ENCODE assay signal across 22 cellular contexts in genomic region chr6:168384045-168385038, GRCh38. TPM values are rescaled to one million over a fixed set of nuclear protein-coding genes. Genes with fewer than 3 reads are reported as not detected.
DNase-seq lines count a peak whose midpoint lies in the region; ATAC-seq and TF ChIP-seq lines count a peak whose summit lies in the region.
"Had no signal": no experiment of that assay in that cellular context is flagged by ENCODE, and none has a peak within 500 bp of the region (broad histone marks: within the 10 kb centered on the region; RNA-seq: fewer than 3 reads in every experiment).

No MANE protein-coding gene starts in this region.

- no peak overlapping the region for H2AK5ac ChIP-seq in H9 (ENCODE audit: insufficient read length, low read length)
- no peak overlapping the region for H2AK5ac ChIP-seq in mesenchymal stem cell (ENCODE audit: low read length, severe bottlenecking)

- H3K9me3 Mint-ChIP-seq in H9, result peaks cover 32 to 34% of the 10 kb centered on the region in 2 experiments
- H3K9me3 Mint-ChIP-seq in CD4-positive, alpha-beta memory T cell, result peaks cover 0 to 7% (median 0%) of the 10 kb centered on the region in 8 donors
- H3K9me3 Mint-ChIP-seq: activated CD8-positive, alpha-beta T cell treated with anti-CD3 and anti-CD28 coated beads for 36 hours; activated T-cell treated with anti-CD3 and anti-CD28 coated beads, Interleukin-2, amount 50 U/mL, for 24 hours; natural killer cell had no signal

- TF ChIP-seq POLR2A in stomach (IDR thresholded peaks at IDR 0.05), result no peak

- H3K4me2 ChIP-seq in H9 (ENCODE audit: insufficient read depth, insufficient read length, low read length), result no peak overlapping the region
- no peak overlapping the region for H3K4me2 ChIP-seq in mesenchymal stem cell (ENCODE audit: low read length, poor library complexity, severe bottlenecking)

- TF ChIP-seq CTCF in H9 (conservative IDR thresholded peaks at IDR 0.05), result no peak
- TF ChIP-seq CTCF in fibroblast of the aortic adventitia (IDR thresholded peaks at IDR 0.05; ENCODE audit: insufficient read depth, low read length), result no peak
- TF ChIP-seq CTCF in stomach (IDR thresholded peaks at IDR 0.05), result no peak

- H2BK20ac ChIP-seq in H9 (ENCODE audit: low read depth, low read length, poor library complexity, severe bottlenecking), result no peak overlapping the region

- H3K36me3 Mint-ChIP-seq in H9 (ENCODE audit: insufficient read depth in 1 of 3, low read depth in 3 of 3), result peaks cover 7 to 18% (median 7%) of the 10 kb centered on the region in 3 experiments
- H3K36me3 Mint-ChIP-seq in CD4-positive, alpha-beta memory T cell, result no peaks in the 10 kb centered on the region
- H3K36me3 Mint-ChIP-seq: activated naive CD8-positive, alpha-beta T cell; natural killer cell; stimulated activated memory B cell treated with anti-CD40 and anti-IgM and Interleukin-4, amounts not matched to agents 10 μg/mL and 1 μg/mL and 100 μg/mL, for 72 hours had no signal

- H2BK120ac ChIP-seq in H9 (ENCODE audit: low read depth, low read length, poor library complexity, severe bottlenecking) (no peak overlapping the region), mesenchymal stem cell (ENCODE audit: low read depth, low read length) (no peak overlapping the region)

- H3K18ac ChIP-seq in H9 (ENCODE audit: insufficient read length, low read depth, low read length) (no peak overlapping the region), mesenchymal stem cell (ENCODE audit: low read depth in 1 of 2, low read length in 2 of 2) (no peak overlapping the region)

- no peak overlapping the region for H3K4me3 ChIP-seq in fibroblast of the aortic adventitia (ENCODE audit: low read depth, low read length)
- peak overlapping the region in 1 of 2 experiments; percentile 66 for H3K4me3 ChIP-seq in mesenchymal stem cell (ENCODE audit: insufficient read depth in 1 of 2, low read depth in 1 of 2, low read length in 2 of 2)
- H3K4me3 ChIP-seq in subcutaneous abdominal adipose tissue (ENCODE audit: low read depth in 1 of 5, low read length in 5 of 5), result peak overlapping the region in 3 of 5 donors; percentile 32 to 37 (median 32)
- H3K4me3 ChIP-seq in stomach, result no peak overlapping the region
- H3K4me3 ChIP-seq in CD4-positive, alpha-beta memory T cell (ENCODE audit: low read length in 2 of 2), result no peak overlapping the region
- H3K4me3 ChIP-seq: prostate gland had no signal

- ATAC-seq in GM18909 (IDR thresholded peaks at IDR 0.05; ENCODE audit: poor library complexity, unreplicated experiment), result no peak
- ATAC-seq: activated CD8-positive, alpha-beta T cell treated with anti-CD3 and anti-CD28 coated beads for 36 hours; natural killer cell; stimulated activated memory B cell treated with anti-CD40 and anti-IgM and Interleukin-4, amounts not matched to agents 10 μg/mL and 1 μg/mL and 100 μg/mL, for 72 hours; WTC11 had no signal

- no peak overlapping the region for H3T11ph ChIP-seq in H9 (ENCODE audit: low read length)

- H2AFZ ChIP-seq in H9 (ENCODE audit: low read length), result no peak overlapping the region
- no peak overlapping the region for H2AFZ ChIP-seq in mesenchymal stem cell (ENCODE audit: low read depth, low read length)

- no peaks in the 10 kb centered on the region for H3K4me1 ChIP-seq in H9 (ENCODE audit: insufficient read depth, low read length)
- peaks cover 2% of the 10 kb centered on the region for H3K4me1 ChIP-seq in mesenchymal stem cell (ENCODE audit: control insufficient read depth, insufficient read depth, low read depth, low read length)
- peaks cover 8 to 24% (median 18%) of the 10 kb centered on the region in 5 donors for H3K4me1 ChIP-seq in subcutaneous abdominal adipose tissue (ENCODE audit: control insufficient read depth in 5 of 5, insufficient read depth in 5 of 5, low read length in 5 of 5)
- H3K4me1 ChIP-seq in stomach, result peaks cover 0 to 14% (median 3%) of the 10 kb centered on the region in 4 donors
- no peaks in the 10 kb centered on the region for H3K4me1 ChIP-seq in CD4-positive, alpha-beta memory T cell (ENCODE audit: insufficient read depth, low read length)

- H2BK15ac ChIP-seq in H9 (ENCODE audit: low read depth, low read length), result no peak overlapping the region
- no peak overlapping the region for H2BK15ac ChIP-seq in mesenchymal stem cell (ENCODE audit: low read depth, poor library complexity, severe bottlenecking)

- no peak overlapping the region for H3K4ac ChIP-seq in H9 (ENCODE audit: low read depth, low read length)
- no peak overlapping the region for H3K4ac ChIP-seq in mesenchymal stem cell (ENCODE audit: low read depth in 1 of 2, low read length in 2 of 2)

- H3K23me2 ChIP-seq in H9 (ENCODE audit: insufficient read length, low read depth, low read length, poor library complexity, severe bottlenecking), result no peaks in the 10 kb centered on the region

- no peak overlapping the region for H3K4me3 Mint-ChIP-seq in H9
- no peak overlapping the region for H3K4me3 Mint-ChIP-seq in CD4-positive, alpha-beta memory T cell
- H3K4me3 Mint-ChIP-seq: activated CD8-positive, alpha-beta T cell treated with anti-CD3 and anti-CD28 coated beads for 36 hours; activated naive CD8-positive, alpha-beta T cell; activated T-cell treated with anti-CD3 and anti-CD28 coated beads, Interleukin-2, amount 50 U/mL, for 24 hours; natural killer cell; stimulated activated memory B cell treated with anti-CD40 and anti-IgM and Interleukin-4, amounts not matched to agents 10 μg/mL and 1 μg/mL and 100 μg/mL, for 72 hours; WTC11 had no signal

- H3K27me3 Mint-ChIP-seq in H9 (ENCODE audit: low read depth), result no peaks in the 10 kb centered on the region
- peaks cover 0 to 1% of the 10 kb centered on the region in 2 donors for H3K27me3 Mint-ChIP-seq in CD4-positive, alpha-beta memory T cell
- H3K27me3 Mint-ChIP-seq: activated CD8-positive, alpha-beta T cell treated with anti-CD3 and anti-CD28 coated beads for 36 hours; activated naive CD8-positive, alpha-beta T cell; activated T-cell treated with anti-CD3 and anti-CD28 coated beads, Interleukin-2, amount 50 U/mL, for 24 hours; stimulated activated memory B cell treated with anti-CD40 and anti-IgM and Interleukin-4, amounts not matched to agents 10 μg/mL and 1 μg/mL and 100 μg/mL, for 72 hours had no signal

- POLR2A ChIA-PET in CD4-positive, alpha-beta memory T cell (lab: Charles Lee; ENCODE audit: partially characterized antibody), result no interaction called here

- H2BK5ac ChIP-seq in H9 (ENCODE audit: insufficient read length, low read length), result no peak overlapping the region
- no peak overlapping the region for H2BK5ac ChIP-seq in mesenchymal stem cell (ENCODE audit: low read depth, low read length, poor library complexity, severe bottlenecking)

- no peak for TF ChIP-seq EP300 in stomach (IDR thresholded peaks at IDR 0.05)

- H3K56ac ChIP-seq in H9 (ENCODE audit: insufficient read length, low read depth, low read length), result no peak overlapping the region

- H3K79me1 ChIP-seq in H9 (ENCODE audit: insufficient read depth, low read depth, low read length, poor library complexity, severe bottlenecking) (no peaks in the 10 kb centered on the region), mesenchymal stem cell (replicated peaks; ENCODE audit: low read length, poor library complexity, severe bottlenecking) (no peaks in the 10 kb centered on the region)

- peaks cover 0 to 3% of the 10 kb centered on the region in 2 experiments; a peak in 2 of 4 replicates for H3K4me1 Mint-ChIP-seq in H9
- H3K4me1 Mint-ChIP-seq in CD4-positive, alpha-beta memory T cell, result no peaks in the 10 kb centered on the region
- H3K4me1 Mint-ChIP-seq: natural killer cell; stimulated activated memory B cell treated with anti-CD40 and anti-IgM and Interleukin-4, amounts not matched to agents 10 μg/mL and 1 μg/mL and 100 μg/mL, for 72 hours had no signal

- H2BK12ac ChIP-seq in H9 (ENCODE audit: insufficient read length, low read depth, low read length), result no peak overlapping the region
- H2BK12ac ChIP-seq in mesenchymal stem cell (ENCODE audit: low read length in 2 of 2), result no peak overlapping the region

- H4K8ac ChIP-seq in H9 (replicated peaks; ENCODE audit: insufficient read length, low read depth, low read length) (no peak overlapping the region), mesenchymal stem cell (ENCODE audit: low read length) (no peak overlapping the region)

- H3K27me3 ChIP-seq in H9 (ENCODE audit: insufficient read depth, low read length) (no peaks in the 10 kb centered on the region), mesenchymal stem cell (ENCODE audit: control insufficient read depth in 1 of 2, insufficient read depth in 1 of 2, low read length in 2 of 2) (peaks cover 0 to 5% of the 10 kb centered on the region in 2 experiments), subcutaneous abdominal adipose tissue (ENCODE audit: control insufficient read depth in 5 of 5, insufficient read depth in 4 of 5, low read length in 5 of 5) (peaks cover 0 to 2% (median 0%) of the 10 kb centered on the region in 5 donors), stomach (no peaks in the 10 kb centered on the region)
- H3K27me3 ChIP-seq in CD4-positive, alpha-beta memory T cell (ENCODE audit: insufficient read depth, low read length), result no peaks in the 10 kb centered on the region

- no CpG with 5 or more reads among the region's 31 CpGs for WGBS in H9 (ENCODE audit: extremely low coverage, insufficient read length, low lambda C conversion rate)
- 91% methylated on average over 25 of the region's 31 CpGs for WGBS in mesenchymal stem cell
- 73 to 89% (median 81%) methylated on average over 31 of the region's 31 CpGs for WGBS in stomach, 5 donors

- H3K27ac Mint-ChIP-seq in H9, result peak overlapping the region in 2 of 3 experiments; percentile 32 to 40; a peak in 2 of 7 replicates
- no peak overlapping the region for H3K27ac Mint-ChIP-seq in CD4-positive, alpha-beta memory T cell
- H3K27ac Mint-ChIP-seq: activated CD8-positive, alpha-beta T cell treated with anti-CD3 and anti-CD28 coated beads for 36 hours; activated naive CD8-positive, alpha-beta T cell; activated T-cell treated with anti-CD3 and anti-CD28 coated beads, Interleukin-2, amount 50 U/mL, for 24 hours; natural killer cell; stimulated activated memory B cell treated with anti-CD40 and anti-IgM and Interleukin-4, amounts not matched to agents 10 μg/mL and 1 μg/mL and 100 μg/mL, for 72 hours; WTC11 had no signal

- CTCF ChIA-PET in CD4-positive, alpha-beta memory T cell (lab: Charles Lee; ENCODE audit: partially characterized antibody), result no interaction called here

- intact Hi-C loops in stomach (cut with DNase I; ENCODE audit: low total_unique reads), result no loop called here
- intact Hi-C loops in CD4-positive, alpha-beta memory T cell (cut with micrococcal nuclease), result no loop called here

- H3K9ac ChIP-seq in H9 (ENCODE audit: extremely low read depth, insufficient read length, low read length) (no peak overlapping the region), mesenchymal stem cell (ENCODE audit: low read length) (peak overlapping the region; percentile 85), subcutaneous abdominal adipose tissue (ENCODE audit: low read length in 5 of 5) (no peak overlapping the region)

- peaks cover 4% of the 10 kb centered on the region for H3K9me3 ChIP-seq in H9 (ENCODE audit: control insufficient read depth, low read depth, low read length)
- no peaks in the 10 kb centered on the region for H3K9me3 ChIP-seq in mesenchymal stem cell (ENCODE audit: control insufficient read depth, low read length)
- H3K9me3 ChIP-seq in subcutaneous abdominal adipose tissue (ENCODE audit: control insufficient read depth in 5 of 5, low read length in 5 of 5), result peaks cover 0 to 5% (median 0%) of the 10 kb centered on the region in 5 donors
- H3K9me3 ChIP-seq in stomach, result no peaks in the 10 kb centered on the region
- H3K9me3 ChIP-seq in CD4-positive, alpha-beta memory T cell (ENCODE audit: control insufficient read depth in 1 of 2, low read length in 2 of 2), result no peaks in the 10 kb centered on the region
- H3K9me3 ChIP-seq: prostate gland had no signal

- H3K14ac ChIP-seq in H9 (ENCODE audit: insufficient read depth, low read length) (no peak overlapping the region), mesenchymal stem cell (ENCODE audit: low read length in 2 of 2) (no peak overlapping the region)

- H4K91ac ChIP-seq in H9 (ENCODE audit: insufficient read length, low read depth, low read length), result no peak overlapping the region
- H4K91ac ChIP-seq in mesenchymal stem cell (ENCODE audit: low read length), result no peak overlapping the region

- H3K79me2 ChIP-seq in H9 (ENCODE audit: insufficient read depth, low read length), result no peaks in the 10 kb centered on the region

- H3K23ac ChIP-seq in H9 (ENCODE audit: insufficient read length, low read depth, low read length) (no peak overlapping the region), mesenchymal stem cell (ENCODE audit: low read length in 2 of 2) (no peak overlapping the region)

- H3K36me3 ChIP-seq in mesenchymal stem cell (ENCODE audit: control insufficient read depth in 1 of 2, insufficient read depth in 2 of 2, low read depth in 1 of 2, low read length in 2 of 2), result no peaks in the 10 kb centered on the region
- H3K36me3 ChIP-seq in subcutaneous abdominal adipose tissue (ENCODE audit: control insufficient read depth in 5 of 5, insufficient read depth in 5 of 5, low read length in 5 of 5), result no peaks in the 10 kb centered on the region
- no peaks in the 10 kb centered on the region for H3K36me3 ChIP-seq in stomach
- H3K36me3 ChIP-seq in CD4-positive, alpha-beta memory T cell (ENCODE audit: insufficient read depth, low read length), result no peaks in the 10 kb centered on the region
- H3K36me3 ChIP-seq: prostate gland had no signal

- no peak overlapping the region for H4K5ac ChIP-seq in H9 (ENCODE audit: insufficient read length, low read depth, low read length)

- DNase-seq in H9 (no peak), fibroblast of the aortic adventitia (ENCODE audit: low read depth) (peak; percentile 51), mesenchymal stem cell (no peak), stomach (no peak)
- DNase-seq in activated CD4-positive, alpha-beta T cell treated with anti-CD3 and anti-CD28 coated beads, Interleukin-2, amount 50 U/mL, for 4 hours, result no peak
- no peak for DNase-seq in CD4-positive, alpha-beta memory T cell
- DNase-seq: activated CD8-positive, alpha-beta T cell treated with anti-CD3 and anti-CD28 coated beads for 36 hours; activated T-cell treated with anti-CD3 and anti-CD28 coated beads, Interleukin-2, amount 50 U/mL, for 24 hours; KG1; natural killer cell; NCI-H524 treated with DMSO at 0.1 percent for 48 hours; SHP77 treated with DMSO at 0.1 percent for 48 hours had no signal

- H3K27ac ChIP-seq in H9 (ENCODE audit: insufficient read length, low read depth, low read length), result no peak overlapping the region
- H3K27ac ChIP-seq in mesenchymal stem cell (ENCODE audit: low read length, poor library complexity, severe bottlenecking), result no peak overlapping the region
- H3K27ac ChIP-seq in subcutaneous abdominal adipose tissue (ENCODE audit: low read depth, low read length), result peak overlapping the region; percentile 65
- peak overlapping the region in 2 of 5 donors; percentile 27 to 64 for H3K27ac ChIP-seq in stomach
- H3K27ac ChIP-seq in CD4-positive, alpha-beta memory T cell (ENCODE audit: low read depth, low read length), result no peak overlapping the region
- H3K27ac ChIP-seq: prostate gland had no signal

- H4K20me1 ChIP-seq in H9 (ENCODE audit: control insufficient read depth, insufficient read depth, insufficient read length), result no peaks in the 10 kb centered on the region

RNA-seq across cellular contexts. Expression of gene SMOC2, which starts 56.6 kb away (rescaled TPM):
- total RNA-seq in H9 (2021) (1.8 and 2.1 TPM in 2 replicates), fibroblast of the aortic adventitia (ENCODE audit: low replicate concordance) (0.09 TPM in 1 of 2 replicates, not detected in the other), stomach (100 to 1,000 TPM in 3 of 5 donors, 10 to 100 TPM in 2; 32.7 to 520 (median 132) TPM)
- polyA plus RNA-seq in mesenchymal stem cell (2013, experiment 1 of 2), result 0.01 TPM
- polyA plus RNA-seq in mesenchymal stem cell (2013, experiment 2 of 2), result not detected
- 10 to 100 TPM in 2 of 3 donors, 1 to 10 TPM in 1; 7.9 to 97.2 (median 18.8) TPM for polyA plus RNA-seq in stomach
- total RNA-seq in CD4-positive, alpha-beta memory T cell, result not detected
- polyA plus RNA-seq in CD4-positive, alpha-beta memory T cell, result not detected
- total RNA-seq: activated CD8-positive, alpha-beta T cell treated with anti-CD3 and anti-CD28 coated beads for 36 hours; Daoy; dermis microvascular lymphatic vessel endothelial cell; lung microvascular endothelial cell; natural killer cell; T-helper 1 cell treated with Interleukin-12 subunit alpha and Interleukin-12 subunit beta and Interleukin-4 antibody, amounts not matched to agents 30 ng/mL and 1 ng/mL, for 36 hours had no signal

Comparison
In these comparisons a context has a peak if more than half of its experiments do, and no peak if none do; other contexts are left out.
1. H3K27ac Mint-ChIP-seq: peak in H9 (2 of 3); none in CD4-positive, alpha-beta memory T cell (0 of 7).
2. H3K4me3 ChIP-seq: peak in subcutaneous abdominal adipose tissue (3 of 5); none in fibroblast of the aortic adventitia (single experiment), stomach (0 of 4) and CD4-positive, alpha-beta memory T cell (0 of 2).
3. RNA of gene SMOC2, which starts 56.6 kb away (total RNA-seq): 32.7 to 520 TPM in stomach; 1.8 to 2.1 TPM in H9, 0.09 TPM in fibroblast of the aortic adventitia and not detected in CD4-positive, alpha-beta memory T cell; every median in the first group is over 10 times any median in the second.